8 cellular contexts compared by ENCODE assay signal in the genomic region with DNA sequence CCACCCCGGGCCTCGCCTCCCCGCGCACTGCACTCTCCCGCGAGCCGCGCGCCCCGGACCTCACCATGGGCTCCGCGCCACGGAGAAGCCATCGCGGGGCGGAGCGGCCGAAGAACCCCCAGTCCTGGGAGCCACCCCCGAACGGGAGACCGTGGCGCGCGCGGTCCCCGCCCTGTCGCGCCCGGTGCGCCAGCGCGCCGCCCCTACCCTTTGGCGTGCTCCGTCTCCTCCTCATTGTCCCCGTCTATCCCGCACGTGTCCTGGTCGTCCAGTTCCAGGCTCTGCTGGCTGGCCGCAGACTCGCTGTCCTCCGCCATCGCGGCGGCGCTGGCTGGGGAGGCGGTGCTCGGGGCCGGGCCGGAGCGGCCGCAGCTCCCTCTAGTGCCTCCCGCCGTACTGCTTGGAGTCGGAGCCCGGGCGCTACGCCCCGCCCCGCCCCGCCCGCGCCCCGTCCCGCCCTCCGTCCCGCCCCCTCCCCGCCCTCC. TPM values are rescaled to one million over a fixed set of nuclear protein-coding genes. Genes with fewer than 3 reads are reported as not detected.
A peak's percentile ranks its signal among the peaks of the same experiment; 100 is the strongest.
DNase-seq lines count a peak whose midpoint lies in the region; ATAC-seq and TF ChIP-seq lines count a peak whose summit lies in the region.

A gene (minus strand): TSS at position 398 of the 485 bp plus-strand sequence. CDS start 81 bp downstream, at position 317.

- H3K27ac ChIP-seq in AG04450 (ENCODE audit: low read depth, low read length), result peak within 1 kb of the TSS; percentile 31
- H3K27ac ChIP-seq in MM.1S (ENCODE audit: low read length), result peak within 1 kb of the TSS; percentile 40; the same call in 1 of the 2 replicates
- no peak within 1 kb of the TSS for H3K27ac ChIP-seq in SU-DHL-6 (ENCODE audit: low read depth, low read length)
- peak within 1 kb of the TSS; percentile 82 to 91 (median 85) for H3K27ac ChIP-seq in upper lobe of left lung

- POLR2A ChIA-PET in AG04450 (lab: Yijun Ruan, JAX), result interaction anchor here (0.6 to 1.4 kb wide), 6 partner anchors 13 to 208 kb away, joined by 3 to 5 read pairs (median 4); no protein-coding TSS in a partner anchor

- no peak for TF ChIP-seq EP300 in upper lobe of left lung (IDR thresholded peaks at IDR 0.05)

- DNase-seq in AG04450 (ENCODE audit: low read depth, low spot score), result no peak
- DNase-seq in MM.1S, result peak; percentile 83
- DNase-seq in midbrain (lab: John Stamatoyannopoulos, UW), result peak; percentile 97
- peak in 1 of 2 donors; percentile 96 for DNase-seq in upper lobe of left lung

- 0% methylated on average over 36 of the region's 68 CpGs; no CpG with 5 or more reads in 1 of the 2 donors for WGBS in upper lobe of left lung, 2 donors

- TF ChIP-seq CTCF in AG04450 (IDR thresholded peaks at IDR 0.05; ENCODE audit: low read depth, low read length), result peak; percentile 49
- TF ChIP-seq CTCF in GM12874 (IDR thresholded peaks at IDR 0.05; ENCODE audit: insufficient read depth, low read depth, low read length), result peak; percentile 53
- peak; percentile 17; the same call in 1 of the 2 replicates for TF ChIP-seq CTCF in MM.1S (IDR thresholded peaks at IDR 0.05; ENCODE audit: low read length)
- no peak for TF ChIP-seq CTCF in SU-DHL-6 (IDR thresholded peaks at IDR 0.05; ENCODE audit: insufficient read depth, low read length, poor library complexity, severe bottlenecking)
- TF ChIP-seq CTCF in upper lobe of left lung (IDR thresholded peaks at IDR 0.05), result peak; percentile 22 to 67 (median 48)

- H4K20me1 ChIP-seq in MM.1S (ENCODE audit: insufficient read depth, low read length) (no peaks in the 10 kb centered on the region), SU-DHL-6 (ENCODE audit: low read depth, low read length) (no peaks in the 10 kb centered on the region)

- H3K9me3 ChIP-seq in AG04450 (ENCODE audit: control insufficient read depth, insufficient read depth, low read length), result no peaks in the 10 kb centered on the region; the same call in 1 of the 2 replicates
- no peaks in the 10 kb centered on the region for H3K9me3 ChIP-seq in MM.1S (replicated peaks; ENCODE audit: insufficient read depth, low read length)
- no peaks in the 10 kb centered on the region for H3K9me3 ChIP-seq in SU-DHL-6 (ENCODE audit: insufficient read depth, low read length)
- H3K9me3 ChIP-seq in endocrine pancreas (ENCODE audit: control insufficient read depth, low read length), result no peaks in the 10 kb centered on the region
- no peaks in the 10 kb centered on the region for H3K9me3 ChIP-seq in upper lobe of left lung

- H3K79me2 ChIP-seq in MM.1S (ENCODE audit: low read length) (peaks cover 19% of the 10 kb centered on the region), SU-DHL-6 (ENCODE audit: insufficient read depth, low read length) (no peaks in the 10 kb centered on the region)

- H2AFZ ChIP-seq in MM.1S (ENCODE audit: low read length) (peak within 1 kb of the TSS; percentile 89), SU-DHL-6 (ENCODE audit: low read depth, low read length, severe bottlenecking) (peak within 1 kb of the TSS; percentile 89)

- H3K27me3 ChIP-seq in AG04450 (ENCODE audit: control insufficient read depth, insufficient read depth, low read length) (no peaks in the 10 kb centered on the region), MM.1S (replicated peaks; ENCODE audit: insufficient read depth, low read length) (no peaks in the 10 kb centered on the region), SU-DHL-6 (ENCODE audit: low read length) (0 out of 2 replicates have a peak, but pooled peaks cover 4% of the 10 kb centered on the region), endocrine pancreas (ENCODE audit: control insufficient read depth, insufficient read depth, low read length) (no peaks in the 10 kb centered on the region), upper lobe of left lung (no peaks in the 10 kb centered on the region)

- CTCF ChIA-PET in AG04450 (lab: Charles Lee), result interaction anchor here (0.8 to 1.6 kb wide), 13 partner anchors 13 to 215 kb away, joined by 3 to 8 read pairs (median 4); no protein-coding TSS in a partner anchor

- no peaks in the 10 kb centered on the region for H3K9me2 ChIP-seq in MM.1S (replicated peaks; ENCODE audit: insufficient read depth, low read length)
- H3K9me2 ChIP-seq in SU-DHL-6 (replicated peaks; ENCODE audit: insufficient read depth, low read length), result no peaks in the 10 kb centered on the region

- H3K36me3 ChIP-seq in MM.1S (replicated peaks; ENCODE audit: insufficient read depth, low read length) (no peaks in the 10 kb centered on the region), SU-DHL-6 (ENCODE audit: low read length) (no peaks in the 10 kb centered on the region), endocrine pancreas (ENCODE audit: control insufficient read depth, insufficient read depth, low read length) (no peaks in the 10 kb centered on the region), upper lobe of left lung (no peaks in the 10 kb centered on the region)

- H3K9ac ChIP-seq in MM.1S (ENCODE audit: low read length), result peak within 1 kb of the TSS; percentile 75
- peak within 1 kb of the TSS; percentile 47 for H3K9ac ChIP-seq in SU-DHL-6 (ENCODE audit: low read length)
- H3K9ac ChIP-seq in endocrine pancreas (ENCODE audit: control insufficient read depth, insufficient read depth, low read length), result peak within 1 kb of the TSS; percentile 90

- peaks cover 5% of the 10 kb centered on the region; the same call in 1 of the 2 replicates for H3K4me1 ChIP-seq in MM.1S (ENCODE audit: low read length)
- H3K4me1 ChIP-seq in endocrine pancreas (ENCODE audit: control insufficient read depth, insufficient read depth, low read length), result peaks cover 10% of the 10 kb centered on the region
- peaks cover 20 to 27% (median 23%) of the 10 kb centered on the region in 4 donors for H3K4me1 ChIP-seq in upper lobe of left lung

- peak; percentile 94 for ATAC-seq in HG02571 (IDR thresholded peaks at IDR 0.05; ENCODE audit: unreplicated experiment)
- peak; percentile 93 to 95 for ATAC-seq in upper lobe of left lung (ENCODE audit: low FRiP score in 2 of 2)

- peak within 1 kb of the TSS; percentile 88 for H3K4me3 ChIP-seq in AG04450 (ENCODE audit: low read depth, low read length)
- H3K4me3 ChIP-seq in MM.1S (ENCODE audit: low read length), result peak within 1 kb of the TSS; percentile 97
- peak within 1 kb of the TSS; percentile 87 for H3K4me3 ChIP-seq in SU-DHL-6 (ENCODE audit: insufficient read depth, low read length, poor library complexity, severe bottlenecking)
- H3K4me3 ChIP-seq in endocrine pancreas (ENCODE audit: control insufficient read depth, insufficient read depth, low read length), result peak within 1 kb of the TSS; percentile 78
- H3K4me3 ChIP-seq in upper lobe of left lung, result peak within 1 kb of the TSS; percentile 73 to 100 (median 96)

- peak within 1 kb of the TSS; percentile 90 for H3K4me2 ChIP-seq in MM.1S (ENCODE audit: low read depth, low read length)
- peak within 1 kb of the TSS; percentile 81 for H3K4me2 ChIP-seq in SU-DHL-6 (ENCODE audit: low read depth, low read length, poor library complexity, severe bottlenecking)

- peak in 3 of 4 donors; percentile 76 to 92 (median 81) for TF ChIP-seq POLR2A in upper lobe of left lung (IDR thresholded peaks at IDR 0.05)

- H3F3A ChIP-seq in MM.1S (ENCODE audit: insufficient read depth, low read length) (no peaks in the 10 kb centered on the region), SU-DHL-6 (ENCODE audit: insufficient read depth) (no peaks in the 10 kb centered on the region)

RNA-seq across cellular contexts. Expression of the gene that starts here (rescaled TPM):
- 36.3 and 38.2 TPM in 2 replicates for polyA plus RNA-seq in AG04450 (2011; rRNA removed)
- polyA minus RNA-seq in AG04450 (2011; rRNA and poly(A)+ RNA removed), result 15.5 and 19.3 TPM in 2 replicates
- 10 to 100 TPM in 1 of 6 donors, 1 to 10 TPM in 5; 6.4 to 12.0 (median 8.6) TPM for total RNA-seq in upper lobe of left lung
